22 cellular contexts compared by ENCODE assay signal in genomic region chr6:157961116-157961515, GRCh38.
"Had no signal": no experiment of that assay in that cellular context is flagged by ENCODE, and none has a peak within 500 bp of the region (broad histone marks: within the 10 kb centered on the region; RNA-seq: fewer than 3 reads in every experiment).

No MANE protein-coding gene starts in this region.

- H3K36me3 ChIP-seq: ascending aorta, tibial artery, vagina had no signal

- H3K9me3 ChIP-seq: vagina had no signal

- H3K27ac ChIP-seq: ascending aorta, vagina had no signal

- H3K4me3 ChIP-seq: ascending aorta, tibial artery, vagina had no signal

- H3K4me1 ChIP-seq: vagina had no signal

- H3K4me3 Mint-ChIP-seq: activated CD4-positive, alpha-beta memory T cell treated with anti-CD3 and anti-CD28 coated beads, Interleukin-2, amount 10 ng/mL, durations not matched to agents 7 days and 5 days; activated naive CD4-positive, alpha-beta T cell treated with anti-CD3 and anti-CD28 coated beads, Interleukin-2, amount 10 ng/mL, durations not matched to agents 7 days and 5 days; activated T-cell treated with anti-CD3 and anti-CD28 coated beads, Interleukin-2, amount 50 U/mL, for 24 hours; effector memory CD8-positive, alpha-beta T cell; nephron progenitor cell; T-helper 2 cell treated with Interferon-gamma antibody and Interleukin-4, amounts not matched to agents 5 μg/mL and 100 μg/mL, for 36 hours had no signal

- DNase-seq: activated CD4-positive, alpha-beta memory T cell treated with anti-CD3 and anti-CD28 coated beads, Interleukin-2, amount 10 ng/mL, durations not matched to agents 7 days and 5 days; activated CD4-positive, alpha-beta T cell treated with anti-CD3 and anti-CD28 coated beads for 4 hours; activated naive CD4-positive, alpha-beta T cell treated with anti-CD3 and anti-CD28 coated beads, Interleukin-2, amount 10 ng/mL, durations not matched to agents 7 days and 5 days; activated T-cell treated with anti-CD3 and anti-CD28 coated beads, Interleukin-2, amount 50 U/mL, for 24 hours; dermis blood vessel endothelial cell; effector memory CD8-positive, alpha-beta T cell; foreskin melanocyte; glutamatergic neuron; hippocampal formation; midbrain; nephron progenitor cell; nucleus accumbens; retina; stimulated activated naive CD4-positive, alpha-beta T cell; substantia nigra; tibial artery had no signal

- H3K27me3 ChIP-seq: ascending aorta, tibial artery, vagina had no signal

- H3K27me3 Mint-ChIP-seq: activated T-cell treated with anti-CD3 and anti-CD28 coated beads, Interleukin-2, amount 50 U/mL, for 24 hours had no signal

- H3K27ac Mint-ChIP-seq: activated CD4-positive, alpha-beta memory T cell treated with anti-CD3 and anti-CD28 coated beads, Interleukin-2, amount 10 ng/mL, durations not matched to agents 7 days and 5 days; activated T-cell treated with anti-CD3 and anti-CD28 coated beads, Interleukin-2, amount 50 U/mL, for 24 hours; effector memory CD8-positive, alpha-beta T cell; nephron progenitor cell; T-helper 2 cell treated with Interferon-gamma antibody and Interleukin-4, amounts not matched to agents 5 μg/mL and 100 μg/mL, for 36 hours had no signal

- H3K4me1 Mint-ChIP-seq: nephron progenitor cell had no signal

- FAIRE-seq: islet of Langerhans, TTC549 had no signal

- ATAC-seq: effector memory CD8-positive, alpha-beta T cell; left lobe of liver had no signal
